17 cellular contexts compared by ENCODE assay signal in genomic region chr19:31354316-31354715, GRCh38.
"Had no signal": no experiment of that assay in that cellular context is flagged by ENCODE, and none has a peak within 500 bp of the region (broad histone marks: within the 10 kb centered on the region; RNA-seq: fewer than 3 reads in every experiment).

No MANE protein-coding gene starts in this region.

- H3K36me3 ChIP-seq: esophagus muscularis mucosa, lower lobe of right lung, suprapubic skin had no signal

- ATAC-seq: activated CD8-positive, alpha-beta T cell treated with anti-CD3 and anti-CD28 coated beads, Interleukin-2, amount 10 ng/mL, durations not matched to agents 7 days and 5 days; activated naive CD4-positive, alpha-beta T cell treated with anti-CD3 and anti-CD28 coated beads, Interleukin-2, amount 50 U/mL, for 72 hours; lower lobe of right lung; stimulated activated naive CD8-positive, alpha-beta T cell treated with anti-CD3 and anti-CD28 coated beads, Interleukin-15, Interleukin-2, amounts not matched to agents 100 U/mL and 50 U/mL, for 24 hours had no signal

- H3K27ac ChIP-seq: esophagus muscularis mucosa, lower lobe of right lung, parathyroid adenoma, suprapubic skin had no signal

- H3K4me1 ChIP-seq: parathyroid adenoma had no signal

- DNase-seq: activated CD4-positive, alpha-beta T cell treated with anti-CD3 and anti-CD28 coated beads for 4 hours; activated CD8-positive, alpha-beta memory T cell treated with anti-CD3 and anti-CD28 coated beads, Interleukin-2, amount 50 U/mL, for 4 hours; activated CD8-positive, alpha-beta T cell treated with anti-CD3 and anti-CD28 coated beads, Interleukin-2, amount 10 ng/mL, durations not matched to agents 7 days and 5 days; activated gamma-delta T cell; caudate nucleus; hippocampal formation; lower lobe of right lung; midbrain; stimulated activated CD4-positive, alpha-beta T cell treated with anti-CD3 and anti-CD28 coated beads, Interleukin-15, amount 100 ng/mL, for 24 hours; stimulated activated CD4-positive, alpha-beta T cell treated with anti-CD3 and anti-CD28 coated beads, Interleukin-4, amount 100 ng/mL, for 1 hour; stimulated activated naive CD8-positive, alpha-beta T cell treated with anti-CD3 and anti-CD28 coated beads, Interleukin-15, Interleukin-2, amounts not matched to agents 100 U/mL and 50 U/mL, for 24 hours; T-helper 2 cell had no signal

- H3K4me3 Mint-ChIP-seq: activated CD8-positive, alpha-beta T cell treated with anti-CD3 and anti-CD28 coated beads, Interleukin-2, amount 10 ng/mL, durations not matched to agents 7 days and 5 days had no signal

- H3K9me3 ChIP-seq: esophagus muscularis mucosa, lower lobe of right lung, suprapubic skin had no signal

- H3K36me3 Mint-ChIP-seq: type B pancreatic cell had no signal

- H3K4me3 ChIP-seq: esophagus muscularis mucosa, lower lobe of right lung, suprapubic skin had no signal

- H2AFZ ChIP-seq: parathyroid adenoma had no signal

- H3K9ac ChIP-seq: parathyroid adenoma had no signal

- H3K9me3 Mint-ChIP-seq: activated naive CD4-positive, alpha-beta T cell treated with anti-CD3 and anti-CD28 coated beads, Interleukin-2, amount 50 U/mL, for 72 hours; type B pancreatic cell had no signal

- H3K27ac Mint-ChIP-seq: activated CD8-positive, alpha-beta T cell treated with anti-CD3 and anti-CD28 coated beads, Interleukin-2, amount 10 ng/mL, durations not matched to agents 7 days and 5 days; activated naive CD4-positive, alpha-beta T cell treated with anti-CD3 and anti-CD28 coated beads, Interleukin-2, amount 50 U/mL, for 72 hours; type B pancreatic cell had no signal
